ENCODE assay signal across 15 cellular contexts in genomic region chr13:56189439-56189838, GRCh38.
A peak's percentile ranks its signal among the peaks of the same experiment; 100 is the strongest.
DNase-seq lines count a peak whose midpoint lies in the region; TF ChIP-seq lines count a peak whose summit lies in the region.
"Had no signal": no experiment of that assay in that cellular context is flagged by ENCODE, and none has a peak within 500 bp of the region (broad histone marks: within the 10 kb centered on the region; RNA-seq: fewer than 3 reads in every experiment).

No MANE protein-coding gene starts in this region.

- H3K4me3 Mint-ChIP-seq in endodermal cell, result no peak overlapping the region
- H3K4me3 Mint-ChIP-seq: CD4-positive, CD25-positive, alpha-beta regulatory T cell had no signal

- no peak for TF ChIP-seq RAD21 in Ishikawa (IDR thresholded peaks at IDR 0.05; ENCODE audit: low read depth)

- H3K9ac ChIP-seq in endodermal cell (ENCODE audit: extremely low read depth, low read length, poor library complexity, severe bottlenecking), result no peak overlapping the region
- H3K9ac ChIP-seq: BLaER1 treated with 17β-estradiol and CSF1 and Interleukin-3, amounts not matched to agents 10 nM and 100 nM had no signal

- H3K4me1 Mint-ChIP-seq in endodermal cell, result no peaks in the 10 kb centered on the region
- H3K4me1 Mint-ChIP-seq: CD4-positive, CD25-positive, alpha-beta regulatory T cell had no signal

- TF ChIP-seq POLR2A in sigmoid colon (IDR thresholded peaks at IDR 0.05), result no peak

- no peaks in the 10 kb centered on the region for H3K27me3 ChIP-seq in endodermal cell (ENCODE audit: control insufficient read depth, insufficient read depth, low read length, poor library complexity, severe bottlenecking)
- H3K27me3 ChIP-seq in sigmoid colon, result no peaks in the 10 kb centered on the region
- H3K27me3 ChIP-seq in WERI-Rb-1 (ENCODE audit: insufficient read depth, low read depth, severe bottlenecking), result no peaks in the 10 kb centered on the region
- H3K27me3 ChIP-seq: BLaER1 treated with 17β-estradiol and CSF1 and Interleukin-3, amounts not matched to agents 10 nM and 100 nM had no signal

- H3K36me3 ChIP-seq in endodermal cell (ENCODE audit: control insufficient read depth, insufficient read depth, low read length) (no peaks in the 10 kb centered on the region), sigmoid colon (no peaks in the 10 kb centered on the region), WERI-Rb-1 (no peaks in the 10 kb centered on the region)
- H3K36me3 ChIP-seq: BLaER1 treated with 17β-estradiol and CSF1 and Interleukin-3, amounts not matched to agents 10 nM and 100 nM; HAP-1 had no signal

- WGBS in endodermal cell (ENCODE audit: insufficient coverage in 1 of 2, insufficient read length in 1 of 2), 2 experiments, result 100% methylated on average over 1 of the region's 1 CpG; no CpG with 5 or more reads in 1 of the 2 experiments
- 76 to 83% methylated on average over 1 of the region's 1 CpG for whole genome bisulfite sequencing in sigmoid colon, 2 donors

- TF ChIP-seq EP300 in Ishikawa (IDR thresholded peaks at IDR 0.05; ENCODE audit: borderline replicate concordance) (no peak), sigmoid colon (IDR thresholded peaks at IDR 0.05) (no peak)

- H3K27ac Mint-ChIP-seq in endodermal cell, result no peak overlapping the region
- H3K27ac Mint-ChIP-seq: CD4-positive, CD25-positive, alpha-beta regulatory T cell had no signal

- H3K27ac ChIP-seq in endodermal cell (ENCODE audit: low read depth, low read length), result no peak overlapping the region
- H3K27ac ChIP-seq in sigmoid colon, result no peak overlapping the region
- H3K27ac ChIP-seq in WERI-Rb-1, result no peak overlapping the region
- H3K27ac ChIP-seq: BLaER1 treated with 17β-estradiol and CSF1 and Interleukin-3, amounts not matched to agents 10 nM and 100 nM had no signal

- H3K4me1 ChIP-seq in endodermal cell (ENCODE audit: control insufficient read depth, insufficient read depth, low read length) (no peaks in the 10 kb centered on the region), sigmoid colon (no peaks in the 10 kb centered on the region)
- H3K4me1 ChIP-seq: BLaER1 treated with 17β-estradiol and CSF1 and Interleukin-3, amounts not matched to agents 10 nM and 100 nM; HAP-1 had no signal

- intact Hi-C loops in sigmoid colon (cut with DNase I), result no loop called here

- H3K9me3 ChIP-seq in endodermal cell (ENCODE audit: control insufficient read depth, low read length) (peaks cover 7% of the 10 kb centered on the region), sigmoid colon (no peaks in the 10 kb centered on the region), WERI-Rb-1 (ENCODE audit: severe bottlenecking) (no peaks in the 10 kb centered on the region)
- H3K9me3 ChIP-seq: HAP-1 had no signal

- no peaks in the 10 kb centered on the region for H3K27me3 Mint-ChIP-seq in endodermal cell (ENCODE audit: insufficient read depth)
- H3K27me3 Mint-ChIP-seq: CD4-positive, CD25-positive, alpha-beta regulatory T cell had no signal

- H3K36me3 Mint-ChIP-seq in endodermal cell (ENCODE audit: low read depth), result peaks cover 3% of the 10 kb centered on the region
- H3K36me3 Mint-ChIP-seq: CD4-positive, CD25-positive, alpha-beta regulatory T cell had no signal

- no peak overlapping the region for H3K4me3 ChIP-seq in endodermal cell (ENCODE audit: low read length)
- H3K4me3 ChIP-seq in sigmoid colon, result no peak overlapping the region
- no peak overlapping the region for H3K4me3 ChIP-seq in WERI-Rb-1 (ENCODE audit: low read depth, low read length)
- H3K4me3 ChIP-seq: BLaER1 treated with 17β-estradiol and CSF1 and Interleukin-3, amounts not matched to agents 10 nM and 100 nM; HAP-1; K562 had no signal

- TF ChIP-seq CTCF in endodermal cell (conservative IDR thresholded peaks at IDR 0.05) (no peak), sigmoid colon (IDR thresholded peaks at IDR 0.05) (no peak), WERI-Rb-1 (IDR thresholded peaks at IDR 0.05; ENCODE audit: low read depth, low read length) (no peak)

- peak; percentile 56 to 59 for DNase-seq in NCI-H2081 (lab: John Stamatoyannopoulos, UW)
- DNase-seq in NCI-H2081 treated with DMSO at 0.1 percent for 48 hours (lab: John Stamatoyannopoulos, UW), result no peak
- peak; percentile 38 for DNase-seq in endodermal cell
- DNase-seq in sigmoid colon, result peak; percentile 75
- no peak for DNase-seq in stimulated activated CD4-positive, alpha-beta T cell treated with anti-CD3 and anti-CD28 coated beads, Interleukin-2, amount 100 ng/mL, for 48 hours
- DNase-seq in WERI-Rb-1, result no peak
- DNase-seq: ACHN; CD4-positive, CD25-positive, alpha-beta regulatory T cell; DND-41; GDM1; GOT3 had no signal

- peaks cover 10% of the 10 kb centered on the region for H3K9me3 Mint-ChIP-seq in endodermal cell

TF ChIP-seq in Ishikawa, 13 proteins besides CTCF, POLR2A, EP300 and RAD21:
- TF ChIP-seq EGR1 (IDR thresholded peaks at IDR 0.05) (no peak), CEBPB (IDR thresholded peaks at IDR 0.05) (peak; percentile 45; the same call in 1 of the 2 replicates), YY1 (IDR thresholded peaks at IDR 0.05; ENCODE audit: low read depth) (no peak), TCF12 (IDR thresholded peaks at IDR 0.05; ENCODE audit: low read depth) (no peak)
- TF ChIP-seq, protein P1, sequence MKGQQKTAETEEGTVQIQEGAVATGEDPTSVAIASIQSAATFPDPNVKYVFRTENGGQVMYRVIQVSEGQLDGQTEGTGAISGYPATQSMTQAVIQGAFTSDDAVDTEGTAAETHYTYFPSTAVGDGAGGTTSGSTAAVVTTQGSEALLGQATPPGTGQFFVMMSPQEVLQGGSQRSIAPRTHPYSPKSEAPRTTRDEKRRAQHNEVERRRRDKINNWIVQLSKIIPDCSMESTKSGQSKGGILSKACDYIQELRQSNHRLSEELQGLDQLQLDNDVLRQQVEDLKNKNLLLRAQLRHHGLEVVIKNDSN (IDR thresholded peaks at IDR 0.05), result no peak
- TF ChIP-seq, protein P2, sequence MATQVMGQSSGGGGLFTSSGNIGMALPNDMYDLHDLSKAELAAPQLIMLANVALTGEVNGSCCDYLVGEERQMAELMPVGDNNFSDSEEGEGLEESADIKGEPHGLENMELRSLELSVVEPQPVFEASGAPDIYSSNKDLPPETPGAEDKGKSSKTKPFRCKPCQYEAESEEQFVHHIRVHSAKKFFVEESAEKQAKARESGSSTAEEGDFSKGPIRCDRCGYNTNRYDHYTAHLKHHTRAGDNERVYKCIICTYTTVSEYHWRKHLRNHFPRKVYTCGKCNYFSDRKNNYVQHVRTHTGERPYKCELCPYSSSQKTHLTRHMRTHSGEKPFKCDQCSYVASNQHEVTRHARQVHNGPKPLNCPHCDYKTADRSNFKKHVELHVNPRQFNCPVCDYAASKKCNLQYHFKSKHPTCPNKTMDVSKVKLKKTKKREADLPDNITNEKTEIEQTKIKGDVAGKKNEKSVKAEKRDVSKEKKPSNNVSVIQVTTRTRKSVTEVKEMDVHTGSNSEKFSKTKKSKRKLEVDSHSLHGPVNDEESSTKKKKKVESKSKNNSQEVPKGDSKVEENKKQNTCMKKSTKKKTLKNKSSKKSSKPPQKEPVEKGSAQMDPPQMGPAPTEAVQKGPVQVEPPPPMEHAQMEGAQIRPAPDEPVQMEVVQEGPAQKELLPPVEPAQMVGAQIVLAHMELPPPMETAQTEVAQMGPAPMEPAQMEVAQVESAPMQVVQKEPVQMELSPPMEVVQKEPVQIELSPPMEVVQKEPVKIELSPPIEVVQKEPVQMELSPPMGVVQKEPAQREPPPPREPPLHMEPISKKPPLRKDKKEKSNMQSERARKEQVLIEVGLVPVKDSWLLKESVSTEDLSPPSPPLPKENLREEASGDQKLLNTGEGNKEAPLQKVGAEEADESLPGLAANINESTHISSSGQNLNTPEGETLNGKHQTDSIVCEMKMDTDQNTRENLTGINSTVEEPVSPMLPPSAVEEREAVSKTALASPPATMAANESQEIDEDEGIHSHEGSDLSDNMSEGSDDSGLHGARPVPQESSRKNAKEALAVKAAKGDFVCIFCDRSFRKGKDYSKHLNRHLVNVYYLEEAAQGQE (IDR thresholded peaks at IDR 0.05; ENCODE audit: low read depth), result no peak

Comparison
In these comparisons a context has a peak if more than half of its experiments do, and no peak if none do; other contexts are left out.
1. DNase-seq: peak in NCI-H2081 (2 of 2), endodermal cell (single experiment) and sigmoid colon (single experiment); none in NCI-H2081 treated with DMSO at 0.1 percent for 48 hours (single experiment), stimulated activated CD4-positive, alpha-beta T cell treated with anti-CD3 and anti-CD28 coated beads, Interleukin-2, amount 100 ng/mL, for 48 hours (0 of 2) and WERI-Rb-1 (single experiment).